Comparison of ENCODE assay signal across 8 cellular contexts in genomic region chr17:35241520-35241919, GRCh38. TPM values are rescaled to one million over a fixed set of nuclear protein-coding genes. Genes with fewer than 3 reads are reported as not detected.
DNase-seq lines count a peak whose midpoint lies in the region; ATAC-seq, FAIRE-seq and TF ChIP-seq lines count a peak whose summit lies in the region.

No MANE protein-coding gene starts in this region.

- H3K27ac Mint-ChIP-seq in activated CD8-positive, alpha-beta T cell treated with anti-CD3 and anti-CD28 coated beads for 36 hours, result peak overlapping the region; percentile 97

- H3K36me3 ChIP-seq in GM06990 (ENCODE audit: control insufficient read depth, insufficient read depth, low read length) (no peaks in the 10 kb centered on the region), fibroblast of lung (ENCODE audit: control insufficient read depth, insufficient read depth, low read length) (no peaks in the 10 kb centered on the region), small intestine (ENCODE audit: control insufficient read depth in 2 of 2, insufficient read depth in 2 of 2, low read length in 2 of 2) (no peaks in the 10 kb centered on the region)

- peaks cover 67% of the 10 kb centered on the region for H3K4me1 Mint-ChIP-seq in activated CD8-positive, alpha-beta T cell treated with anti-CD3 and anti-CD28 coated beads for 36 hours (ENCODE audit: low read depth)

- H3K4me3 ChIP-seq in GM06990 (replicated peaks; ENCODE audit: low read depth, low read length) (peak overlapping the region; percentile 88), fibroblast of lung (replicated peaks in 1 of 4; ENCODE audit: control extremely low read depth in 1 of 4, insufficient read depth in 1 of 4, low read depth in 3 of 4, low read length in 4 of 4) (peak overlapping the region in 2 of 4 experiments; percentile 85 to 95), small intestine (ENCODE audit: low read depth in 1 of 2, low read length in 2 of 2) (peak overlapping the region; percentile 74 to 76)

- H3K79me2 ChIP-seq in fibroblast of lung (ENCODE audit: control insufficient read depth, insufficient read depth, low read length), result peaks cover 23% of the 10 kb centered on the region

- H3K4me2 ChIP-seq in fibroblast of lung (ENCODE audit: extremely low read depth, insufficient read depth, low read length), result peak overlapping the region; percentile 89

- WGBS in small intestine, 3 donors, result 80 to 87% (median 82%) methylated on average over 19 of the region's 19 CpGs

- H4K20me1 ChIP-seq in fibroblast of lung (ENCODE audit: control insufficient read depth, extremely low read depth, insufficient read depth, low read length), result no peaks in the 10 kb centered on the region

- no peak for FAIRE-seq in small intestine (lab: Jason Lieb, UNC)

- peak; percentile 9 for DNase-seq in GM06990 (ENCODE audit: extremely low read depth, insufficient read length)
- peak; percentile 49 for DNase-seq in activated CD8-positive, alpha-beta T cell treated with anti-CD3 and anti-CD28 coated beads for 36 hours
- no peak for DNase-seq in fibroblast of lung (ENCODE audit: low read depth in 2 of 2)
- DNase-seq in small intestine, result no peak
- no peak for DNase-seq in superior temporal gyrus (ENCODE audit: extremely low spot score)
- DNase-seq in NCI-H128 (lab: John Stamatoyannopoulos, UW; ENCODE audit: unreplicated experiment), result no peak
- DNase-seq in NCI-H774 (lab: John Stamatoyannopoulos, UW), result no peak
- no peak for DNase-seq in Kasumi-1 (lab: John Stamatoyannopoulos, UW)

- peaks cover 10% of the 10 kb centered on the region for H3K36me3 Mint-ChIP-seq in activated CD8-positive, alpha-beta T cell treated with anti-CD3 and anti-CD28 coated beads for 36 hours (ENCODE audit: low read depth)

- intact Hi-C loops in activated CD8-positive, alpha-beta T cell treated with anti-CD3 and anti-CD28 coated beads for 36 hours (cut with micrococcal nuclease), result loop anchor here (5.0 kb wide), 1 partner anchor 69 kb away; no protein-coding TSS in a partner anchor

- H3K9ac ChIP-seq in fibroblast of lung (ENCODE audit: insufficient read depth, low read length), result no peak overlapping the region

- peak overlapping the region; percentile 93 for H3K4me3 Mint-ChIP-seq in activated CD8-positive, alpha-beta T cell treated with anti-CD3 and anti-CD28 coated beads for 36 hours

- no peaks in the 10 kb centered on the region for H3K27me3 Mint-ChIP-seq in activated CD8-positive, alpha-beta T cell treated with anti-CD3 and anti-CD28 coated beads for 36 hours

- H3K4me1 ChIP-seq in fibroblast of lung (ENCODE audit: control insufficient read depth, extremely low read depth, insufficient read depth, low read length) (peaks cover 9% of the 10 kb centered on the region), small intestine (ENCODE audit: control insufficient read depth in 2 of 2, insufficient read depth in 1 of 2, low read depth in 1 of 2, low read length in 1 of 2) (no peaks in the 10 kb centered on the region)

- CTCF ChIA-PET in activated CD8-positive, alpha-beta T cell treated with anti-CD3 and anti-CD28 coated beads for 36 hours (lab: Charles Lee), result interaction anchor here (0.8 to 3.6 kb wide), 10 partner anchors 13 to 292 kb away, joined by 3 to 18 read pairs (median 6); no protein-coding TSS in a partner anchor

- H3K9me3 Mint-ChIP-seq in activated CD8-positive, alpha-beta T cell treated with anti-CD3 and anti-CD28 coated beads for 36 hours, result no peaks in the 10 kb centered on the region

- H3K9me3 ChIP-seq in fibroblast of lung (ENCODE audit: control insufficient read depth, insufficient read depth, low read depth, low read length) (no peaks in the 10 kb centered on the region), small intestine (ENCODE audit: control insufficient read depth, low read depth) (no peaks in the 10 kb centered on the region)

- H3K27ac ChIP-seq in fibroblast of lung (ENCODE audit: insufficient read depth, low read length) (no peak overlapping the region), small intestine (ENCODE audit: low read depth in 1 of 2, low read length in 1 of 2) (peak overlapping the region; percentile 73 to 99)

- TF ChIP-seq CTCF in GM06990 (IDR thresholded peaks at IDR 0.05; ENCODE audit: insufficient read depth, low read length, poor library complexity, severe bottlenecking) (no peak), fibroblast of lung (conservative IDR thresholded peaks at IDR 0.05 in 1 of 2, IDR thresholded peaks at IDR 0.05 in 1 of 2; ENCODE audit: low read depth in 1 of 2, low read length in 2 of 2) (no peak)
- no peak for TF ChIP-seq CTCF in activated CD8-positive, alpha-beta T cell treated with anti-CD3 and anti-CD28 coated beads for 36 hours (IDR thresholded peaks at IDR 0.05)

- H2AFZ ChIP-seq in fibroblast of lung (ENCODE audit: low read length), result no peak overlapping the region

- ATAC-seq in activated CD8-positive, alpha-beta T cell treated with anti-CD3 and anti-CD28 coated beads for 36 hours, result no peak

- H3K27me3 ChIP-seq in GM06990 (replicated peaks; ENCODE audit: control insufficient read depth, insufficient read depth, low read length), result no peaks in the 10 kb centered on the region
- no peaks in the 10 kb centered on the region for H3K27me3 ChIP-seq in fibroblast of lung (ENCODE audit: control insufficient read depth, insufficient read depth, low read length)
- no peaks in the 10 kb centered on the region for H3K27me3 ChIP-seq in small intestine (ENCODE audit: control insufficient read depth in 2 of 2, insufficient read depth in 2 of 2, low read length in 2 of 2)

- POLR2A ChIA-PET in activated CD8-positive, alpha-beta T cell treated with anti-CD3 and anti-CD28 coated beads for 36 hours (lab: Charles Lee), result interaction anchor here (0.6 to 8.5 kb wide), 14 partner anchors 13 to 296 kb away, joined by 3 to 80 read pairs (median 4); partner anchors contain the start of gene SLFN12L

RNA-seq across cellular contexts. Expression of gene SLFN5, which starts 1.4 kb away (rescaled TPM):
- total RNA-seq in activated CD8-positive, alpha-beta T cell treated with anti-CD3 and anti-CD28 coated beads for 36 hours, result 10 to 100 TPM; 29.1 to 32.7 TPM
- total RNA-seq in fibroblast of lung, result 101 and 170 TPM in 2 replicates
- polyA plus RNA-seq in fibroblast of lung (57.6 and 101 TPM in 2 replicates), small intestine (1 to 10 TPM; 2.4 to 5.8 (median 2.5) TPM)
- polyA plus RNA-seq in fibroblast of lung (2012), result 27.9 and 52.6 TPM in 2 replicates
- polyA minus RNA-seq in fibroblast of lung (ENCODE audit: low replicate concordance), result 26.4 and 42.5 TPM in 2 replicates

RNA-seq across cellular contexts. Expression of gene SLC35G3, which starts 47.3 kb away (rescaled TPM):
- total RNA-seq in activated CD8-positive, alpha-beta T cell treated with anti-CD3 and anti-CD28 coated beads for 36 hours, result not detected
- total RNA-seq in fibroblast of lung, result not detected in 2 replicates
- polyA plus RNA-seq in fibroblast of lung (not detected in 2 replicates), small intestine (under 1 TPM in 1 of 3 donors, not detected in 2; 0.22 TPM)
- not detected in 2 replicates for polyA plus RNA-seq in fibroblast of lung (2012)
- not detected in 2 replicates for polyA minus RNA-seq in fibroblast of lung (ENCODE audit: low replicate concordance)

Comparison
In these comparisons a context has a peak if more than half of its experiments do, and no peak if none do; other contexts are left out.
1. DNase-seq: peak in GM06990 (single experiment) and activated CD8-positive, alpha-beta T cell treated with anti-CD3 and anti-CD28 coated beads for 36 hours (single experiment); none in fibroblast of lung (0 of 2), small intestine (single experiment), superior temporal gyrus (single experiment), NCI-H128 (single experiment), NCI-H774 (single experiment) and Kasumi-1 (0 of 2).